In the genomic region with DNA sequence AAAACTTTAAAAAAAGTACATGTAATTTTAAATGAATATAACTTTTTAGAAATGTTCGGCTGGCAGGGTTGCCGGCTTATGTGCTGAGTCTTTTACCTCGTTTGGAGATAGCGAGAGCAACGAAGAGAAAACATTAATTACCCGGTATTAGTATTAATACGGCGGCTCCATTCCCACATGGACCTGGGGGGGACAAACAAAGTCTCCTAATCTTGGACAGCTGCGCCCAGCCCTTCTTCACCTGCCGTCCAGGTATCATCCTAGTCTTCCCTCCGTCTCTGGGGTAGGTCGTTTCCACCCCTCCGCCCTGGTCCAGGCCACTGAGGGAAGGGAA, we compare ENCODE assay signal across 8 cellular contexts. TPM values are rescaled to one million over a fixed set of nuclear protein-coding genes. Genes with fewer than 3 reads are reported as not detected.
DNase-seq lines count a peak whose midpoint lies in the region; ATAC-seq and TF ChIP-seq lines count a peak whose summit lies in the region.

No MANE protein-coding gene starts in this region.

- H3K9me3 ChIP-seq in HAP-1 (no peaks in the 10 kb centered on the region), heart left ventricle (no peaks in the 10 kb centered on the region)

- in situ Hi-C loops in HAP-1 (cut with MboI; ENCODE audit: low sequenced_read_pairs), result no loop called here

- TF ChIP-seq CTCF in WI38 (IDR thresholded peaks at IDR 0.05; ENCODE audit: low read depth, low read length) (no peak), heart left ventricle (IDR thresholded peaks at IDR 0.05) (no peak)

- ATAC-seq in heart left ventricle, result peak in 1 of 4 donors; percentile 30

- H3K4me1 ChIP-seq in HAP-1 (peaks cover 46% of the 10 kb centered on the region), heart left ventricle (peaks cover 4 to 37% (median 19%) of the 10 kb centered on the region in 12 donors)

- H3K36me3 ChIP-seq in HAP-1 (replicated peaks), result no peaks in the 10 kb centered on the region
- H3K36me3 ChIP-seq in heart left ventricle, result peaks cover 0 to 23% (median 4%) of the 10 kb centered on the region in 9 donors

- H3K4me3 ChIP-seq in HAP-1, result peak overlapping the region; percentile 40
- peak overlapping the region; percentile 64 for H3K4me3 ChIP-seq in WI38 (ENCODE audit: low read depth, low read length)
- peak overlapping the region; percentile 59 to 96 (median 80) for H3K4me3 ChIP-seq in heart left ventricle
- peak overlapping the region; percentile 60 for H3K4me3 ChIP-seq in skeletal muscle cell (ENCODE audit: low read depth, low read length)

- DNase-seq in HAP-1 (ENCODE audit: low spot score in 2 of 2), result no peak
- no peak for DNase-seq in heart left ventricle
- DNase-seq in skeletal muscle cell (ENCODE audit: low read depth), result no peak
- DNase-seq in stimulated activated CD4-positive, alpha-beta T cell treated with anti-CD3 and anti-CD28 coated beads, Interleukin-4, amount 100 ng/mL, for 4 hours, result no peak
- DNase-seq in occipital lobe (lab: John Stamatoyannopoulos, UW), result no peak
- no peak for DNase-seq in NCI-H345 (lab: John Stamatoyannopoulos, UW)
- no peak for DNase-seq in NCI-H2196 treated with DMSO at 0.1 percent for 48 hours (lab: John Stamatoyannopoulos, UW; ENCODE audit: unreplicated experiment)

- intact Hi-C loops in heart left ventricle (cut with DNase I), result loop anchor here in 1 of 10 donors (5.0 kb wide), 1 partner anchor 204 kb away; a partner anchor contains a TSS

- 1 to 3% (median 2%) methylated on average over 10 to 13 of the region's 13 CpGs for WGBS in heart left ventricle, 4 donors

- H3K27ac ChIP-seq in heart left ventricle, result peak overlapping the region; percentile 85 to 95 (median 92)

- no peaks in the 10 kb centered on the region for H3K27me3 ChIP-seq in HAP-1 (ENCODE audit: low read depth)
- no peaks in the 10 kb centered on the region for H3K27me3 ChIP-seq in heart left ventricle

- TF ChIP-seq POLR2A in heart left ventricle (IDR thresholded peaks at IDR 0.05), result no peak

RNA-seq across cellular contexts. Expression of a gene that starts 0.3 kb away (rescaled TPM):
- total RNA-seq in heart left ventricle, result 10 to 100 TPM; 26.7 to 62.5 (median 35.7) TPM
- 10 to 100 TPM; 13.0 to 16.0 TPM for polyA plus RNA-seq in heart left ventricle
- 32.1 TPM for total RNA-seq in occipital lobe

RNA-seq across cellular contexts. Expression of a gene that starts 39.5 kb away (rescaled TPM):
- not detected for total RNA-seq in heart left ventricle
- under 1 TPM in 1 of 2 donors, not detected in 1; 0.07 TPM for polyA plus RNA-seq in heart left ventricle
- 0.78 TPM for total RNA-seq in occipital lobe
